9 cellular contexts compared by ENCODE assay signal in the genomic region with DNA sequence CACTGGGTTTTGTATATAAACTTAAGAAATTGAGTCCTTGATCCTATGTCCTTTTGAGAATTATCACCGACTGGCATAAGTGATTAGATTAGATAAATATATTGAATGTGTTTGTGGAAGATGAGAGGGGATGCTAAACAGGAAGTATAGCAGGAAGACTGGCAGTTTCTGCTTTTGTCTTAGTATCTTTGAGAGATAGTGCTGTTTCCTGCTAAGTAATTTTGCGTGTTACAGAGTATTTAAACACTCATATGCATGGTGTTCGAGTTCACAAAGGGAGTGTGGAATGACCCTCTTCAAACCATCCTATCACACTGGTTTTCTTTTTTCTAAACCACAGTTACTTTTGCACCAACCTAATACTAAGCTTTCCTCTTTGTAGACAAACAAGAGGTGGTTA.
A peak's percentile ranks its signal among the peaks of the same experiment; 100 is the strongest.
DNase-seq lines count a peak whose midpoint lies in the region; ATAC-seq and TF ChIP-seq lines count a peak whose summit lies in the region.
"Had no signal": no experiment of that assay in that cellular context is flagged by ENCODE, and none has a peak within 500 bp of the region (broad histone marks: within the 10 kb centered on the region; RNA-seq: fewer than 3 reads in every experiment).

No MANE protein-coding gene starts in this region.

- peaks cover 58% of the 10 kb centered on the region for H3F3A ChIP-seq in DOHH2 (ENCODE audit: control insufficient read depth, insufficient read depth)

- ATAC-seq in activated naive CD8-positive, alpha-beta T cell treated with anti-CD3 and anti-CD28 coated beads, Interleukin-2, amount 10 ng/mL, durations not matched to agents 7 days and 5 days (ENCODE audit: low read depth) = peak; percentile 10
- ATAC-seq in GM19035 (IDR thresholded peaks at IDR 0.05; ENCODE audit: unreplicated experiment) = no peak
- ATAC-seq in HG02759 (IDR thresholded peaks at IDR 0.05; ENCODE audit: unreplicated experiment) = no peak

- POLR2A ChIA-PET in activated naive CD8-positive, alpha-beta T cell treated with anti-CD3 and anti-CD28 coated beads, Interleukin-2, amount 10 ng/mL, durations not matched to agents 7 days and 5 days (lab: Charles Lee) = interaction anchor here (1.5 to 6.1 kb wide), 6 partner anchors 16 to 107 kb away, joined by 5 to 101 read pairs (median 30); no protein-coding TSS in a partner anchor
- POLR2A ChIA-PET in MCF 10A (lab: Yijun Ruan, JAX) = interaction anchor here (0.7 kb wide), 1 partner anchor 12 kb away, joined by 3 read pairs; no protein-coding TSS in a partner anchor

- intact Hi-C loops in MCF 10A (cut with micrococcal nuclease) = no loop called here

- H3K4me2 ChIP-seq in DOHH2 (ENCODE audit: low read length) (peak overlapping the region; percentile 66), Karpas-422 (ENCODE audit: low read depth, low read length, poor library complexity, severe bottlenecking) (peak overlapping the region; percentile 90)

- H3K9me2 ChIP-seq in DOHH2 (replicated peaks; ENCODE audit: control insufficient read depth, low read length) = no peaks in the 10 kb centered on the region
- H3K9me2 ChIP-seq in Karpas-422 (replicated peaks; ENCODE audit: insufficient read depth, low read length) = no peaks in the 10 kb centered on the region

- H3K27ac ChIP-seq in DOHH2 (ENCODE audit: low read depth, low read length) (peak overlapping the region; percentile 93), Karpas-422 (ENCODE audit: low read length) (peak overlapping the region; percentile 94)

- H3K9me3 Mint-ChIP-seq in activated naive CD8-positive, alpha-beta T cell treated with anti-CD3 and anti-CD28 coated beads, Interleukin-2, amount 10 ng/mL, durations not matched to agents 7 days and 5 days = no peaks in the 10 kb centered on the region
- H3K9me3 Mint-ChIP-seq in nephron progenitor cell (no peaks in the 10 kb centered on the region), MCF 10A (ENCODE audit: unreplicated experiment) (no peaks in the 10 kb centered on the region)

- DNase-seq in Karpas-422 (peak; percentile 70), nephron progenitor cell (no peak), MCF 10A (ENCODE audit: unreplicated experiment) (no peak), cerebellar cortex (ENCODE audit: low spot score) (no peak)
- no peak for DNase-seq in activated naive CD8-positive, alpha-beta T cell treated with anti-CD3 and anti-CD28 coated beads, Interleukin-2, amount 10 ng/mL, durations not matched to agents 7 days and 5 days
- DNase-seq: NCI-H1930 had no signal

- no peaks in the 10 kb centered on the region for H3K9me3 ChIP-seq in DOHH2 (ENCODE audit: control insufficient read depth, insufficient read depth, low read length)
- no peaks in the 10 kb centered on the region for H3K9me3 ChIP-seq in Karpas-422 (ENCODE audit: low read length)

- no peaks in the 10 kb centered on the region for H4K20me1 ChIP-seq in DOHH2 (ENCODE audit: control insufficient read depth, insufficient read depth, low read depth, low read length)
- H4K20me1 ChIP-seq in Karpas-422 (ENCODE audit: insufficient read depth, low read depth, low read length) = no peaks in the 10 kb centered on the region

- no peak for TF ChIP-seq CTCF in DOHH2 (IDR thresholded peaks at IDR 0.05; ENCODE audit: low read depth, low read length, poor library complexity, severe bottlenecking)
- TF ChIP-seq CTCF in nephron progenitor cell (IDR thresholded peaks at IDR 0.05) = no peak
- TF ChIP-seq CTCF in MCF 10A (IDR thresholded peaks at IDR 0.05; ENCODE audit: unreplicated experiment) = no peak

- peak overlapping the region; percentile 99 for H3K27ac Mint-ChIP-seq in activated naive CD8-positive, alpha-beta T cell treated with anti-CD3 and anti-CD28 coated beads, Interleukin-2, amount 10 ng/mL, durations not matched to agents 7 days and 5 days
- H3K27ac Mint-ChIP-seq in nephron progenitor cell (peak overlapping the region; percentile 36), MCF 10A (ENCODE audit: low read depth, unreplicated experiment) (no peak overlapping the region)

- H3K4me3 ChIP-seq in DOHH2 (ENCODE audit: low read length) (peak overlapping the region; percentile 80), Karpas-422 (ENCODE audit: low read length) (peak overlapping the region; percentile 72)

- H3K4me1 Mint-ChIP-seq in activated naive CD8-positive, alpha-beta T cell treated with anti-CD3 and anti-CD28 coated beads, Interleukin-2, amount 10 ng/mL, durations not matched to agents 7 days and 5 days = peaks cover 61% of the 10 kb centered on the region
- H3K4me1 Mint-ChIP-seq in nephron progenitor cell (peaks cover 37% of the 10 kb centered on the region), MCF 10A (ENCODE audit: insufficient read depth, unreplicated experiment) (no peaks in the 10 kb centered on the region)

- H3K36me3 ChIP-seq in DOHH2 (ENCODE audit: control insufficient read depth, low read length) = peaks cover 68% of the 10 kb centered on the region
- H3K36me3 ChIP-seq in Karpas-422 (ENCODE audit: insufficient read depth, low read length) = peaks cover 18% of the 10 kb centered on the region; the same call in 1 of the 2 replicates

- H3K27me3 ChIP-seq in DOHH2 (ENCODE audit: control insufficient read depth, low read length) (no peaks in the 10 kb centered on the region), Karpas-422 (ENCODE audit: low read length) (no peaks in the 10 kb centered on the region)

- CTCF ChIA-PET in MCF 10A (lab: Yijun Ruan, JAX) = no interaction called here

- no peak overlapping the region for H2AFZ ChIP-seq in Karpas-422 (ENCODE audit: low read length)

- H3K79me2 ChIP-seq in DOHH2 (ENCODE audit: control insufficient read depth, low read length) = peaks cover 40% of the 10 kb centered on the region
- H3K79me2 ChIP-seq in Karpas-422 (ENCODE audit: low read length) = peaks cover 45% of the 10 kb centered on the region

- no TSS peak for BruUV-seq in MCF 10A (replicated peaks; lab: Mats Ljungman, UMichigan)

- H3K36me3 Mint-ChIP-seq in activated naive CD8-positive, alpha-beta T cell treated with anti-CD3 and anti-CD28 coated beads, Interleukin-2, amount 10 ng/mL, durations not matched to agents 7 days and 5 days = peaks cover 34% of the 10 kb centered on the region
- peaks cover 45% of the 10 kb centered on the region for H3K36me3 Mint-ChIP-seq in nephron progenitor cell (ENCODE audit: low read depth)
- peaks cover 66% of the 10 kb centered on the region for H3K36me3 Mint-ChIP-seq in MCF 10A (ENCODE audit: insufficient read depth, unreplicated experiment)

- peaks cover 90% of the 10 kb centered on the region for H3K4me1 ChIP-seq in DOHH2 (ENCODE audit: control insufficient read depth, low read length)
- H3K4me1 ChIP-seq in Karpas-422 (ENCODE audit: low read length) = peaks cover 91% of the 10 kb centered on the region

- H3K4me3 Mint-ChIP-seq in activated naive CD8-positive, alpha-beta T cell treated with anti-CD3 and anti-CD28 coated beads, Interleukin-2, amount 10 ng/mL, durations not matched to agents 7 days and 5 days = peak overlapping the region; percentile 20
- H3K4me3 Mint-ChIP-seq in nephron progenitor cell (no peak overlapping the region), MCF 10A (ENCODE audit: unreplicated experiment) (no peak overlapping the region)

- H3K27me3 Mint-ChIP-seq in activated naive CD8-positive, alpha-beta T cell treated with anti-CD3 and anti-CD28 coated beads, Interleukin-2, amount 10 ng/mL, durations not matched to agents 7 days and 5 days = no peaks in the 10 kb centered on the region
- H3K27me3 Mint-ChIP-seq in nephron progenitor cell (ENCODE audit: low read depth, poor library complexity) = no peaks in the 10 kb centered on the region
- H3K27me3 Mint-ChIP-seq in MCF 10A (ENCODE audit: insufficient read depth, unreplicated experiment) = no peaks in the 10 kb centered on the region

- H3K9ac ChIP-seq in Karpas-422 (ENCODE audit: low read length) = peak overlapping the region; percentile 83
